ENCODE assay signal across 18 cellular contexts in genomic region chr5:117504245-117504644, GRCh38.
DNase-seq lines count a peak whose midpoint lies in the region; ATAC-seq, FAIRE-seq and TF ChIP-seq lines count a peak whose summit lies in the region.
"Had no signal": no experiment of that assay in that cellular context is flagged by ENCODE, and none has a peak within 500 bp of the region (broad histone marks: within the 10 kb centered on the region; RNA-seq: fewer than 3 reads in every experiment).

No MANE protein-coding gene starts in this region.

- H3K27ac ChIP-seq in H1 (ENCODE audit: low read depth, low read length) (no peak overlapping the region), mesendoderm (ENCODE audit: low read depth, low read length) (no peak overlapping the region)
- H3K27ac ChIP-seq: C4-2B, GM23248 had no signal

- no peaks in the 10 kb centered on the region for H3K79me2 ChIP-seq in H1 (ENCODE audit: control insufficient read depth in 1 of 2, insufficient read depth in 2 of 2, low read length in 2 of 2)
- no peaks in the 10 kb centered on the region for H3K79me2 ChIP-seq in mesendoderm (ENCODE audit: control insufficient read depth, insufficient read depth, low read length)

- no peak for FAIRE-seq in H1 (lab: Jason Lieb, UNC)
- FAIRE-seq: GM12892, GM19239 had no signal

- no peak overlapping the region for H4K91ac ChIP-seq in H1 (replicated peaks; ENCODE audit: insufficient read length, low read length)

- H4K20me1 ChIP-seq in H1 (replicated peaks in 1 of 2; ENCODE audit: control insufficient read depth in 1 of 2, insufficient read depth in 2 of 2, low read length in 2 of 2) = no peaks in the 10 kb centered on the region

- peak overlapping the region; percentile 22; the same call in 1 of the 2 replicates for H2AFZ ChIP-seq in H1 (ENCODE audit: low read length)
- H2AFZ ChIP-seq: GM23248 had no signal

- H3K23ac ChIP-seq in H1 (ENCODE audit: insufficient read length) (no peak overlapping the region), mesendoderm (ENCODE audit: low read length) (no peak overlapping the region)

- POLR2A ChIA-PET in H1 (lab: Charles Lee; ENCODE audit: partially characterized antibody) = no interaction called here

- no peaks in the 10 kb centered on the region for H3K36me3 Mint-ChIP-seq in HFFc6 (ENCODE audit: low read depth)
- H3K36me3 Mint-ChIP-seq: CD4-positive, alpha-beta memory T cell had no signal

- no peaks in the 10 kb centered on the region for H3K9me3 ChIP-seq in H1 (ENCODE audit: insufficient read depth in 2 of 2, low read depth in 1 of 2, low read length in 1 of 2)
- H3K9me3 ChIP-seq: HAP-1 had no signal

- H4K5ac ChIP-seq in H1 (ENCODE audit: insufficient read length, low read depth, low read length) (no peak overlapping the region), mesendoderm (ENCODE audit: low read length) (no peak overlapping the region)

- CTCF ChIA-PET in H1 (lab: Charles Lee; ENCODE audit: partially characterized antibody) = no interaction called here

- H3K4me2 ChIP-seq in H1 (ENCODE audit: insufficient read depth in 1 of 2, low read depth in 2 of 2, low read length in 2 of 2) (no peak overlapping the region), mesendoderm (ENCODE audit: low read length) (no peak overlapping the region)

- H3K27ac Mint-ChIP-seq in HFFc6 = no peak overlapping the region
- H3K27ac Mint-ChIP-seq: B cell; CD4-positive, alpha-beta memory T cell had no signal

- no peak overlapping the region for H3K9ac ChIP-seq in H1 (replicated peaks in 1 of 4; ENCODE audit: extremely low read depth in 1 of 4, low read depth in 3 of 4, low read length in 3 of 4)
- no peak overlapping the region for H3K9ac ChIP-seq in mesendoderm (ENCODE audit: low read length)
- H3K9ac ChIP-seq: GM23248 had no signal

- WGBS in H1 (ENCODE audit: extremely low coverage in 1 of 2, insufficient coverage in 1 of 2, insufficient read length in 1 of 2, insufficient replicate concordance in 2 of 2, low coverage in 1 of 2, low lambda C conversion rate in 2 of 2, missing lambda C conversion rate in 1 of 2), 2 experiments = 79% methylated on average over 2 of the region's 2 CpGs; no CpG with 5 or more reads in 1 of the 2 experiments
- 100% methylated on average over 1 of the region's 2 CpGs for WGBS in mesendoderm (ENCODE audit: extremely low coverage, insufficient coverage, low lambda C conversion rate)

- peak; percentile 4 for DNase-seq in EH (ENCODE audit: low read depth)
- no peak for DNase-seq in HFFc6
- no peak for DNase-seq in H1 (ENCODE audit: low read depth in 1 of 2, low spot score in 2 of 2)
- peak; percentile 56 for DNase-seq in fibroblast of peridontal ligament (ENCODE audit: extremely low read depth)
- DNase-seq in mesendoderm = no peak
- no peak for DNase-seq in ACHN
- no peak for DNase-seq in omental fat pad (ENCODE audit: low spot score)
- DNase-seq: CD4-positive, alpha-beta memory T cell; DMS79; GDM1; GM23248; KBM-7 had no signal

- H3K23me2 ChIP-seq in H1 (ENCODE audit: low read depth, low read length) = no peaks in the 10 kb centered on the region

- no peak for ATAC-seq in HG03571 (IDR thresholded peaks at IDR 0.05; ENCODE audit: unreplicated experiment)
- ATAC-seq in omental fat pad (ENCODE audit: low FRiP score) = no peak

- no peak for TF ChIP-seq POLR2A in H1 (IDR thresholded peaks at IDR 0.05; ENCODE audit: control extremely low read depth in 1 of 2, low read depth in 2 of 2, low read length in 2 of 2)

- TF ChIP-seq RAD21 in H1 (IDR thresholded peaks at IDR 0.05 in 1 of 2, conservative IDR thresholded peaks at IDR 0.05 in 1 of 2; ENCODE audit: low read depth in 2 of 2, low read length in 2 of 2) = no peak

- H3K9me3 Mint-ChIP-seq in HFFc6 = no peaks in the 10 kb centered on the region; the same call in 1 of the 2 replicates

- H2AK5ac ChIP-seq in H1 (ENCODE audit: low read depth, low read length) = no peak overlapping the region
- H2AK5ac ChIP-seq in mesendoderm (ENCODE audit: low read length) = no peak overlapping the region

- H2BK12ac ChIP-seq in H1 (ENCODE audit: low read depth, low read length) = no peak overlapping the region

- H3K4me1 ChIP-seq in H1 (replicated peaks in 1 of 4; ENCODE audit: control insufficient read depth in 3 of 4, insufficient read depth in 4 of 4, low read length in 3 of 4) = no peaks in the 10 kb centered on the region
- no peaks in the 10 kb centered on the region for H3K4me1 ChIP-seq in mesendoderm (ENCODE audit: control insufficient read depth, low read depth, low read length)

- H4K8ac ChIP-seq in H1 (ENCODE audit: extremely low read depth, insufficient read depth, low read length) (no peak overlapping the region), mesendoderm (ENCODE audit: low read depth, low read length) (no peak overlapping the region)

- no peak for TF ChIP-seq EP300 in H1 (IDR thresholded peaks at IDR 0.05; ENCODE audit: borderline replicate concordance in 1 of 2, low read depth in 2 of 2, low read length in 2 of 2)

- H3K4ac ChIP-seq in H1 (replicated peaks; ENCODE audit: insufficient read length, low read depth, low read length) (no peak overlapping the region), mesendoderm (ENCODE audit: low read depth, low read length) (no peak overlapping the region)

- H3K4me3 ChIP-seq in H1 (ENCODE audit: extremely low read depth in 1 of 4, insufficient read depth in 2 of 4, low read depth in 3 of 4, low read length in 4 of 4) = no peak overlapping the region
- H3K4me3 ChIP-seq in mesendoderm (ENCODE audit: low read length) = no peak overlapping the region
- H3K4me3 ChIP-seq: GM23248, HAP-1 had no signal

- in situ Hi-C loops in ACHN (cut with HindIII; ENCODE audit: low pct_ligation_motif_present, low pct_unique_long_range_greater_than_20kb, low sequenced_read_pairs) = no loop called here

- H2BK5ac ChIP-seq in H1 (ENCODE audit: low read depth, low read length) (no peak overlapping the region), mesendoderm (ENCODE audit: low read length) (no peak overlapping the region)

- H3K14ac ChIP-seq in H1 (ENCODE audit: insufficient read length) = no peak overlapping the region

- H2BK20ac ChIP-seq in H1 (ENCODE audit: low read length) = no peak overlapping the region

- peak overlapping the region; percentile 13; the same call in 1 of the 2 replicates for H3K4me3 Mint-ChIP-seq in HFFc6
- H3K4me3 Mint-ChIP-seq: B cell; CD4-positive, alpha-beta memory T cell had no signal

- H2BK120ac ChIP-seq in H1 (replicated peaks; ENCODE audit: low read depth, low read length) = no peak overlapping the region
- H2BK120ac ChIP-seq in mesendoderm (ENCODE audit: low read depth, low read length) = no peak overlapping the region

- H3K27me3 ChIP-seq in H1 (replicated peaks in 1 of 4; ENCODE audit: control insufficient read depth in 3 of 4, extremely low read depth in 1 of 4, insufficient read depth in 3 of 4, low read length in 3 of 4) (no peaks in the 10 kb centered on the region), mesendoderm (ENCODE audit: insufficient read depth, low read length, poor library complexity) (no peaks in the 10 kb centered on the region)

- H3K36me3 ChIP-seq in H1 (ENCODE audit: control insufficient read depth in 2 of 4, insufficient read depth in 4 of 4, low read length in 3 of 4) (no peaks in the 10 kb centered on the region), mesendoderm (ENCODE audit: control insufficient read depth, insufficient read depth, low read length) (no peaks in the 10 kb centered on the region)
- H3K36me3 ChIP-seq: HAP-1 had no signal

- TF ChIP-seq CTCF in HFFc6 (IDR thresholded peaks at IDR 0.05) (no peak), H1 (IDR thresholded peaks at IDR 0.05; ENCODE audit: control extremely low read depth in 1 of 3, insufficient read depth in 1 of 3, low read depth in 1 of 3, low read length in 3 of 3) (no peak), omental fat pad (IDR thresholded peaks at IDR 0.05) (no peak)

- H3K4me1 Mint-ChIP-seq in HFFc6 (ENCODE audit: low read depth) = peaks cover 29% of the 10 kb centered on the region; the same call in 1 of the 2 replicates
- H3K4me1 Mint-ChIP-seq: B cell; CD4-positive, alpha-beta memory T cell had no signal

- no peaks in the 10 kb centered on the region for H3K79me1 ChIP-seq in H1 (ENCODE audit: low read depth, low read length)
- no peaks in the 10 kb centered on the region for H3K79me1 ChIP-seq in mesendoderm (ENCODE audit: low read length)

- H3K18ac ChIP-seq in H1 (ENCODE audit: extremely low read depth, low read length) (no peak overlapping the region), mesendoderm (ENCODE audit: low read length) (no peak overlapping the region)

- H3K27me3 Mint-ChIP-seq in HFFc6 (ENCODE audit: insufficient read depth) = peaks cover 2% of the 10 kb centered on the region; the same call in 1 of the 2 replicates
- H3K27me3 Mint-ChIP-seq: B cell; CD4-positive, alpha-beta memory T cell had no signal

- H2BK15ac ChIP-seq in H1 (ENCODE audit: low read length) = no peak overlapping the region
- no peak overlapping the region for H2BK15ac ChIP-seq in mesendoderm (replicated peaks; ENCODE audit: low read depth)

- H3K56ac ChIP-seq in H1 (replicated peaks; ENCODE audit: insufficient read length, low read depth, low read length) = no peak overlapping the region
- no peak overlapping the region for H3K56ac ChIP-seq in mesendoderm (ENCODE audit: low read length)

TF ChIP-seq in H1, 55 proteins besides CTCF, POLR2A, EP300 and RAD21 (continues in another document):
- no peak for TF ChIP-seq POLR2AphosphoS5 (IDR thresholded peaks at IDR 0.05; ENCODE audit: low read depth, low read length)

Comparison
In these comparisons a context has a peak if more than half of its experiments do, and no peak if none do; other contexts are left out.
1. DNase-seq: peak in EH (single experiment) and fibroblast of peridontal ligament (single experiment); none in HFFc6 (single experiment), H1 (0 of 2), mesendoderm (single experiment), ACHN (single experiment) and omental fat pad (single experiment).